Comparison of ENCODE assay signal across 14 cellular contexts in genomic region chr17:46108120-46108519, GRCh38.
DNase-seq lines count a peak whose midpoint lies in the region; ATAC-seq and TF ChIP-seq lines count a peak whose summit lies in the region.
"Had no signal": no experiment of that assay in that cellular context is flagged by ENCODE, and none has a peak within 500 bp of the region (broad histone marks: within the 10 kb centered on the region; RNA-seq: fewer than 3 reads in every experiment).

No MANE protein-coding gene starts in this region.

- no peak overlapping the region for H2AFZ ChIP-seq in hepatocyte
- no peak overlapping the region for H2AFZ ChIP-seq in parathyroid adenoma

- H3K9me3 Mint-ChIP-seq in activated CD8-positive, alpha-beta T cell treated with anti-CD3 and anti-CD28 coated beads for 36 hours = no peaks in the 10 kb centered on the region
- no peaks in the 10 kb centered on the region for H3K9me3 Mint-ChIP-seq in activated CD8-positive, alpha-beta T cell treated with anti-CD3 and anti-CD28 coated beads, Interleukin-2, amount 10 ng/mL, durations not matched to agents 7 days and 5 days (ENCODE audit: insufficient read depth)
- H3K9me3 Mint-ChIP-seq: activated CD4-positive, alpha-beta memory T cell treated with anti-CD3 and anti-CD28 coated beads for 36 hours; T-helper 1 cell treated with Interleukin-12 subunit alpha and Interleukin-12 subunit beta and Interleukin-4 antibody, amounts not matched to agents 30 μg/mL and 1 μg/mL, for 36 hours had no signal

- 77% methylated on average over 2 of the region's 2 CpGs for WGBS in hepatocyte (ENCODE audit: low lambda C conversion rate, missing lambda C conversion rate)

- intact Hi-C loops in activated CD8-positive, alpha-beta T cell treated with anti-CD3 and anti-CD28 coated beads for 36 hours (cut with micrococcal nuclease) = no loop called here

- H3K36me3 ChIP-seq in hepatocyte (replicated peaks; ENCODE audit: insufficient read depth, low read depth) = no peaks in the 10 kb centered on the region
- H3K36me3 ChIP-seq in parathyroid adenoma (ENCODE audit: control insufficient read depth, insufficient read depth, low read length) = no peaks in the 10 kb centered on the region
- H3K36me3 ChIP-seq: upper lobe of right lung had no signal

- POLR2A ChIA-PET in activated CD8-positive, alpha-beta T cell treated with anti-CD3 and anti-CD28 coated beads for 36 hours (lab: Charles Lee) = interaction anchor here (0.9 kb wide), 1 partner anchor 11 kb away, joined by 4 read pairs; no protein-coding TSS in a partner anchor
- POLR2A ChIA-PET in activated CD8-positive, alpha-beta T cell treated with anti-CD3 and anti-CD28 coated beads, Interleukin-2, amount 10 ng/mL, durations not matched to agents 7 days and 5 days (lab: Charles Lee) = no interaction called here

- no peaks in the 10 kb centered on the region for H3K9me2 ChIP-seq in hepatocyte (replicated peaks; ENCODE audit: insufficient read depth)

- peak overlapping the region; percentile 27 for H3K27ac Mint-ChIP-seq in activated CD8-positive, alpha-beta T cell treated with anti-CD3 and anti-CD28 coated beads for 36 hours
- H3K27ac Mint-ChIP-seq in activated CD8-positive, alpha-beta T cell treated with anti-CD3 and anti-CD28 coated beads, Interleukin-2, amount 10 ng/mL, durations not matched to agents 7 days and 5 days = no peak overlapping the region
- H3K27ac Mint-ChIP-seq in T-helper 17 cell = peak overlapping the region; percentile 56
- H3K27ac Mint-ChIP-seq: activated CD4-positive, alpha-beta memory T cell treated with anti-CD3 and anti-CD28 coated beads for 36 hours; T-helper 1 cell treated with Interleukin-12 subunit alpha and Interleukin-12 subunit beta and Interleukin-4 antibody, amounts not matched to agents 30 μg/mL and 1 μg/mL, for 36 hours had no signal

- TF ChIP-seq CTCF in activated CD8-positive, alpha-beta T cell treated with anti-CD3 and anti-CD28 coated beads for 36 hours (IDR thresholded peaks at IDR 0.05) = no peak
- TF ChIP-seq CTCF in hepatocyte (IDR thresholded peaks at IDR 0.05; ENCODE audit: poor library complexity) = no peak
- TF ChIP-seq CTCF in parathyroid adenoma (IDR thresholded peaks at IDR 0.05) = no peak

- CTCF ChIA-PET in activated CD8-positive, alpha-beta T cell treated with anti-CD3 and anti-CD28 coated beads for 36 hours (lab: Charles Lee) = interaction anchor here (1.1 to 1.2 kb wide), 2 partner anchors 10 to 18 kb away, joined by 4 read pairs; no protein-coding TSS in a partner anchor
- CTCF ChIA-PET in activated CD8-positive, alpha-beta T cell treated with anti-CD3 and anti-CD28 coated beads, Interleukin-2, amount 10 ng/mL, durations not matched to agents 7 days and 5 days (lab: Charles Lee) = interaction anchor here (1.2 kb wide), 1 partner anchor 15 kb away, joined by 5 read pairs; no protein-coding TSS in a partner anchor

- peaks cover 73% of the 10 kb centered on the region for H3K4me1 Mint-ChIP-seq in activated CD8-positive, alpha-beta T cell treated with anti-CD3 and anti-CD28 coated beads for 36 hours (ENCODE audit: low read depth)
- H3K4me1 Mint-ChIP-seq in activated CD8-positive, alpha-beta T cell treated with anti-CD3 and anti-CD28 coated beads, Interleukin-2, amount 10 ng/mL, durations not matched to agents 7 days and 5 days (ENCODE audit: low read depth) = peaks cover 32% of the 10 kb centered on the region
- peaks cover 79% of the 10 kb centered on the region for H3K4me1 Mint-ChIP-seq in T-helper 17 cell

- no peak overlapping the region for H3K9ac ChIP-seq in parathyroid adenoma

- H3K79me2 ChIP-seq in hepatocyte (peaks cover 99% of the 10 kb centered on the region), parathyroid adenoma (peaks cover 70% of the 10 kb centered on the region)

- DNase-seq in activated CD8-positive, alpha-beta T cell treated with anti-CD3 and anti-CD28 coated beads for 36 hours = no peak
- DNase-seq in activated CD8-positive, alpha-beta T cell treated with anti-CD3 and anti-CD28 coated beads, Interleukin-2, amount 10 ng/mL, durations not matched to agents 7 days and 5 days = no peak
- DNase-seq in T-helper 17 cell (no peak), hepatocyte (ENCODE audit: low spot score) (no peak), NCI-H510A (lab: John Stamatoyannopoulos, UW) (no peak)
- no peak for DNase-seq in central memory CD4-positive, alpha-beta T cell
- DNase-seq: activated CD4-positive, alpha-beta memory T cell treated with anti-CD3 and anti-CD28 coated beads for 36 hours; kidney glomerular epithelial cell; nucleus accumbens; upper lobe of right lung had no signal

- H3K36me3 Mint-ChIP-seq in activated CD8-positive, alpha-beta T cell treated with anti-CD3 and anti-CD28 coated beads for 36 hours (ENCODE audit: low read depth) = peaks cover 19% of the 10 kb centered on the region
- H3K36me3 Mint-ChIP-seq in activated CD8-positive, alpha-beta T cell treated with anti-CD3 and anti-CD28 coated beads, Interleukin-2, amount 10 ng/mL, durations not matched to agents 7 days and 5 days (ENCODE audit: low read depth) = peaks cover 7% of the 10 kb centered on the region
- H3K36me3 Mint-ChIP-seq in T-helper 17 cell (ENCODE audit: low read depth) = no peaks in the 10 kb centered on the region
- H3K36me3 Mint-ChIP-seq: activated CD4-positive, alpha-beta memory T cell treated with anti-CD3 and anti-CD28 coated beads for 36 hours had no signal

- H3K27me3 Mint-ChIP-seq in activated CD8-positive, alpha-beta T cell treated with anti-CD3 and anti-CD28 coated beads for 36 hours = no peaks in the 10 kb centered on the region
- H3K27me3 Mint-ChIP-seq in activated CD8-positive, alpha-beta T cell treated with anti-CD3 and anti-CD28 coated beads, Interleukin-2, amount 10 ng/mL, durations not matched to agents 7 days and 5 days (ENCODE audit: low read depth) = no peaks in the 10 kb centered on the region
- H3K27me3 Mint-ChIP-seq in T-helper 17 cell = no peaks in the 10 kb centered on the region
- H3K27me3 Mint-ChIP-seq: activated CD4-positive, alpha-beta memory T cell treated with anti-CD3 and anti-CD28 coated beads for 36 hours had no signal

- peaks cover 99% of the 10 kb centered on the region for H4K20me1 ChIP-seq in hepatocyte (ENCODE audit: insufficient read depth, poor library complexity, severe bottlenecking)

- no peaks in the 10 kb centered on the region for H3K27me3 ChIP-seq in hepatocyte
- H3K27me3 ChIP-seq in parathyroid adenoma (ENCODE audit: control insufficient read depth, insufficient read depth, low read length) = no peaks in the 10 kb centered on the region
- H3K27me3 ChIP-seq: upper lobe of right lung had no signal

- H3K4me3 Mint-ChIP-seq in activated CD8-positive, alpha-beta T cell treated with anti-CD3 and anti-CD28 coated beads for 36 hours = no peak overlapping the region
- no peak overlapping the region for H3K4me3 Mint-ChIP-seq in activated CD8-positive, alpha-beta T cell treated with anti-CD3 and anti-CD28 coated beads, Interleukin-2, amount 10 ng/mL, durations not matched to agents 7 days and 5 days
- peak overlapping the region; percentile 22 for H3K4me3 Mint-ChIP-seq in T-helper 17 cell
- H3K4me3 Mint-ChIP-seq: activated CD4-positive, alpha-beta memory T cell treated with anti-CD3 and anti-CD28 coated beads for 36 hours; T-helper 1 cell treated with Interleukin-12 subunit alpha and Interleukin-12 subunit beta and Interleukin-4 antibody, amounts not matched to agents 30 μg/mL and 1 μg/mL, for 36 hours had no signal

- H3K9me3 ChIP-seq in T-helper 17 cell (ENCODE audit: control insufficient read depth, low read length, poor library complexity, severe bottlenecking) (no peaks in the 10 kb centered on the region), hepatocyte (ENCODE audit: low read depth) (no peaks in the 10 kb centered on the region), parathyroid adenoma (ENCODE audit: control insufficient read depth, low read length) (no peaks in the 10 kb centered on the region)
- H3K9me3 ChIP-seq: upper lobe of right lung had no signal

- H3K4me3 ChIP-seq in hepatocyte (no peak overlapping the region), parathyroid adenoma (ENCODE audit: low read depth, low read length) (no peak overlapping the region)
- H3K4me3 ChIP-seq: coronary artery, upper lobe of right lung had no signal

- H3K27ac ChIP-seq in hepatocyte (no peak overlapping the region), parathyroid adenoma (peak overlapping the region; percentile 27)
- H3K27ac ChIP-seq: coronary artery, upper lobe of right lung had no signal

- H3K4me1 ChIP-seq in hepatocyte (ENCODE audit: insufficient read depth) (peaks cover 29% of the 10 kb centered on the region), parathyroid adenoma (peaks cover 39% of the 10 kb centered on the region)

- no peak for ATAC-seq in activated CD8-positive, alpha-beta T cell treated with anti-CD3 and anti-CD28 coated beads for 36 hours
- no peak for ATAC-seq in activated CD8-positive, alpha-beta T cell treated with anti-CD3 and anti-CD28 coated beads, Interleukin-2, amount 10 ng/mL, durations not matched to agents 7 days and 5 days
- ATAC-seq in T-helper 17 cell = no peak
- no peak for ATAC-seq in HG03378 (IDR thresholded peaks at IDR 0.05; ENCODE audit: unreplicated experiment)

- H3K4me2 ChIP-seq in hepatocyte (peak overlapping the region; percentile 24), parathyroid adenoma (ENCODE audit: low read length) (no peak overlapping the region)
